8 cellular contexts compared by ENCODE assay signal in the genomic region with DNA sequence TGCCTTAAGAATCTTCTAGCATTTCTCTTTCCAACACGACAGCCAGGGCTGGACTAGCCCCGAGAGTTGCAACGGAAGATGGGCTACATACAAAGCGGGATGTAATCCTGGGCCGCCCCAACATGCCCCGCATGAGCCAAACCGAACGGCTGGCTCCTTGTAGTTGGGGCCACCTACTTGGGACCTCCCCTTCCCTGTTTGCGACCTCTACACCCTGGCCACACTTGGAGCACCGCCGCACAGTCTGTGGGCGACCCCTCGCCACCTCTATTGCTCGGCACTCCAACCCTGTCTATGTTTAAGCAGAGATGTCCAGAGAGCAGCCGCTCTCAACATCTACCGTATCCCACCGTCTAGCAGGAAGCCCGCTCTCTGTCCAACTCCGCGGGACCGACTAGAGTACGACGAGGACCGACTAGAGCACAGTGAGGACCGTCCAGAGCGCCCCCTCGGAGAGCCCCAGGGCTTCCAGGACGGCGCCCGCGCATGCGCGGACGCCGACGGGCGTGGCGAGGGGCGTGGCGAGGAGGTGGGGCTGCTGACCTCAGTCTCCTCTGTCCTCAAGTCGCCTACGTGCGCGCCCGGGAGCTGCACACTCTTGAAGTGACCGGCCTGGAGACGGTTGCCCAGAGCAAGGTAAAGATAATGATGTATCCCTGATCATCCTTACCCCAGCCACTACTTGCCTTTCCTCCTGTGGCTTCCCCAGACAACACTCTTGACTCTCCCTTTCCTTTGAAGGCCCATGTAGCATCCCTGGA. TPM values are rescaled to one million over a fixed set of nuclear protein-coding genes. Genes with fewer than 3 reads are reported as not detected.
DNase-seq lines count a peak whose midpoint lies in the region; ATAC-seq lines count a peak whose summit lies in the region.

No MANE protein-coding gene starts in this region.

- H3K9me3 Mint-ChIP-seq in activated CD8-positive, alpha-beta T cell treated with anti-CD3 and anti-CD28 coated beads, Interleukin-2, amount 10 ng/mL, durations not matched to agents 7 days and 5 days (ENCODE audit: insufficient read depth): no peaks in the 10 kb centered on the region

- peaks cover 29% of the 10 kb centered on the region for H3K4me1 ChIP-seq in ACC112 (ENCODE audit: control insufficient read depth, insufficient read depth, low read length, unreplicated experiment)
- H3K4me1 ChIP-seq in effector memory CD4-positive, alpha-beta T cell (ENCODE audit: control insufficient read depth, insufficient read depth, low read length, poor library complexity, severe bottlenecking): peaks cover 4% of the 10 kb centered on the region
- no peaks in the 10 kb centered on the region for H3K4me1 ChIP-seq in mesendoderm (ENCODE audit: control insufficient read depth, low read depth, low read length)

- ATAC-seq in GM18511 (IDR thresholded peaks at IDR 0.05; ENCODE audit: unreplicated experiment) (peak; percentile 93), HG03045 (IDR thresholded peaks at IDR 0.05; ENCODE audit: unreplicated experiment) (peak; percentile 88)
- ATAC-seq in activated CD8-positive, alpha-beta T cell treated with anti-CD3 and anti-CD28 coated beads, Interleukin-2, amount 10 ng/mL, durations not matched to agents 7 days and 5 days: peak; percentile 97

- peak overlapping the region; percentile 92 for H3K56ac ChIP-seq in mesendoderm (ENCODE audit: low read length)

- peak overlapping the region; percentile 69 for H3K9ac ChIP-seq in mesendoderm (ENCODE audit: low read length)

- no peaks in the 10 kb centered on the region for H3K27me3 ChIP-seq in ACC112 (ENCODE audit: insufficient read depth, low read length)
- H3K27me3 ChIP-seq in effector memory CD4-positive, alpha-beta T cell (replicated peaks; ENCODE audit: control insufficient read depth, insufficient read depth, low read length, poor library complexity, severe bottlenecking): no peaks in the 10 kb centered on the region
- peaks cover 2% of the 10 kb centered on the region for H3K27me3 ChIP-seq in mesendoderm (ENCODE audit: insufficient read depth, low read length, poor library complexity)

- no peak overlapping the region for H2BK5ac ChIP-seq in mesendoderm (ENCODE audit: low read length)

- H3K4ac ChIP-seq in mesendoderm (ENCODE audit: low read depth, low read length): peak overlapping the region; percentile 41

- no peak overlapping the region for H2BK120ac ChIP-seq in mesendoderm (ENCODE audit: low read depth, low read length)

- no peak overlapping the region for H2AFZ ChIP-seq in ACC112 (ENCODE audit: low read length, unreplicated experiment)

- CTCF ChIA-PET in activated CD8-positive, alpha-beta T cell treated with anti-CD3 and anti-CD28 coated beads, Interleukin-2, amount 10 ng/mL, durations not matched to agents 7 days and 5 days (lab: Charles Lee): interaction anchor here (1.4 kb wide), 1 partner anchor 17 kb away, joined by 3 read pairs; no protein-coding TSS in a partner anchor

- no peaks in the 10 kb centered on the region for H3K79me1 ChIP-seq in mesendoderm (ENCODE audit: low read length)

- peak overlapping the region; percentile 82 for H3K4me3 ChIP-seq in ACC112 (ENCODE audit: low read depth, low read length)
- peak overlapping the region; percentile 66 for H3K4me3 ChIP-seq in effector memory CD4-positive, alpha-beta T cell (ENCODE audit: insufficient read depth, low read depth, low read length, poor library complexity, severe bottlenecking)
- H3K4me3 ChIP-seq in mesendoderm (ENCODE audit: low read length): peak overlapping the region; percentile 21

- peak overlapping the region; percentile 83 for H3K27ac Mint-ChIP-seq in activated CD8-positive, alpha-beta T cell treated with anti-CD3 and anti-CD28 coated beads, Interleukin-2, amount 10 ng/mL, durations not matched to agents 7 days and 5 days

- H3K36me3 ChIP-seq in ACC112 (ENCODE audit: insufficient read depth, low read length) (peaks cover 7% of the 10 kb centered on the region; the same call in 1 of the 2 replicates), mesendoderm (ENCODE audit: control insufficient read depth, insufficient read depth, low read length) (no peaks in the 10 kb centered on the region)
- H3K36me3 ChIP-seq in effector memory CD4-positive, alpha-beta T cell (ENCODE audit: control insufficient read depth, insufficient read depth, low read length): no peaks in the 10 kb centered on the region

- no peak overlapping the region for H2AK5ac ChIP-seq in mesendoderm (ENCODE audit: low read length)

- POLR2A ChIA-PET in activated CD8-positive, alpha-beta T cell treated with anti-CD3 and anti-CD28 coated beads, Interleukin-2, amount 10 ng/mL, durations not matched to agents 7 days and 5 days (lab: Charles Lee): interaction anchor here (0.8 to 1.3 kb wide), 3 partner anchors 23 to 47 kb away, joined by 4 to 5 read pairs (median 4); no protein-coding TSS in a partner anchor

- no peak overlapping the region for H4K8ac ChIP-seq in mesendoderm (ENCODE audit: low read depth, low read length)

- WGBS in mesendoderm (ENCODE audit: extremely low coverage, insufficient coverage, low lambda C conversion rate): no CpG with 5 or more reads among the region's 47 CpGs

- DNase-seq in NCI-H526 (lab: John Stamatoyannopoulos, UW): peak; percentile 49 to 92
- DNase-seq in activated CD8-positive, alpha-beta T cell treated with anti-CD3 and anti-CD28 coated beads, Interleukin-2, amount 10 ng/mL, durations not matched to agents 7 days and 5 days: peak; percentile 90
- DNase-seq in effector memory CD4-positive, alpha-beta T cell: peak; percentile 70 to 78 (median 73)
- DNase-seq in mesendoderm: peak; percentile 90
- DNase-seq in stimulated activated CD8-positive, alpha-beta memory T cell treated with anti-CD3 and anti-CD28 coated beads, Interleukin-15, amount 100 ng/mL, for 24 hours (ENCODE audit: low read depth): peak; percentile 74

- peak overlapping the region; percentile 42 for H3K18ac ChIP-seq in mesendoderm (ENCODE audit: low read length)

- H3K79me2 ChIP-seq in ACC112 (ENCODE audit: control insufficient read depth, insufficient read depth, low read length, unreplicated experiment): peaks cover 18% of the 10 kb centered on the region
- no peaks in the 10 kb centered on the region for H3K79me2 ChIP-seq in mesendoderm (ENCODE audit: control insufficient read depth, insufficient read depth, low read length)

- no peaks in the 10 kb centered on the region for H3K9me3 ChIP-seq in effector memory CD4-positive, alpha-beta T cell (ENCODE audit: control insufficient read depth, low read length)

- peaks cover 3% of the 10 kb centered on the region for H3K36me3 Mint-ChIP-seq in activated CD8-positive, alpha-beta T cell treated with anti-CD3 and anti-CD28 coated beads, Interleukin-2, amount 10 ng/mL, durations not matched to agents 7 days and 5 days (ENCODE audit: low read depth)

- H3K4me2 ChIP-seq in mesendoderm (ENCODE audit: low read length): peak overlapping the region; percentile 64

- no peak overlapping the region for H3K23ac ChIP-seq in mesendoderm (ENCODE audit: low read length)

- H4K5ac ChIP-seq in mesendoderm (ENCODE audit: low read length): no peak overlapping the region

- peak overlapping the region; percentile 81 for H3K27ac ChIP-seq in ACC112 (ENCODE audit: low read depth, low read length)
- H3K27ac ChIP-seq in effector memory CD4-positive, alpha-beta T cell (ENCODE audit: insufficient read depth, low read length, poor library complexity, severe bottlenecking): peak overlapping the region; percentile 54
- no peak overlapping the region for H3K27ac ChIP-seq in mesendoderm (ENCODE audit: low read depth, low read length)

- peaks cover 30% of the 10 kb centered on the region for H3K4me1 Mint-ChIP-seq in activated CD8-positive, alpha-beta T cell treated with anti-CD3 and anti-CD28 coated beads, Interleukin-2, amount 10 ng/mL, durations not matched to agents 7 days and 5 days (ENCODE audit: low read depth)

- H2BK15ac ChIP-seq in mesendoderm (replicated peaks; ENCODE audit: low read depth): no peak overlapping the region

- H3K4me3 Mint-ChIP-seq in activated CD8-positive, alpha-beta T cell treated with anti-CD3 and anti-CD28 coated beads, Interleukin-2, amount 10 ng/mL, durations not matched to agents 7 days and 5 days: peak overlapping the region; percentile 86

- no peaks in the 10 kb centered on the region for H3K27me3 Mint-ChIP-seq in activated CD8-positive, alpha-beta T cell treated with anti-CD3 and anti-CD28 coated beads, Interleukin-2, amount 10 ng/mL, durations not matched to agents 7 days and 5 days (ENCODE audit: low read depth)

RNA-seq across cellular contexts. Expression of a gene that starts 32.3 kb away (rescaled TPM):
- total RNA-seq in activated CD8-positive, alpha-beta T cell treated with anti-CD3 and anti-CD28 coated beads, Interleukin-2, amount 10 ng/mL, durations not matched to agents 7 days and 5 days: 100 to 1,000 TPM; 212 to 254 TPM
- polyA plus RNA-seq in mesendoderm (2013, experiment 1 of 2): 3.7 TPM
- polyA plus RNA-seq in mesendoderm (2013, experiment 2 of 2): 4.5 TPM

RNA-seq across cellular contexts. Expression of a gene that starts 44.0 kb away (rescaled TPM):
- total RNA-seq in activated CD8-positive, alpha-beta T cell treated with anti-CD3 and anti-CD28 coated beads, Interleukin-2, amount 10 ng/mL, durations not matched to agents 7 days and 5 days: 1,000 to 10,000 TPM; 3,822 to 4,094 TPM
- polyA plus RNA-seq in mesendoderm (2013, experiment 1 of 2): 112 TPM
- 116 TPM for polyA plus RNA-seq in mesendoderm (2013, experiment 2 of 2)

Comparison
In these comparisons a context has a peak if more than half of its experiments do, and no peak if none do; other contexts are left out.
1. H3K4me3 ChIP-seq: peak in every context shown above with its lines; median percentile 82 in ACC112; 66 in effector memory CD4-positive, alpha-beta T cell; 21 in mesendoderm.